Comparison of ENCODE assay signal across 15 cellular contexts in the genomic region with DNA sequence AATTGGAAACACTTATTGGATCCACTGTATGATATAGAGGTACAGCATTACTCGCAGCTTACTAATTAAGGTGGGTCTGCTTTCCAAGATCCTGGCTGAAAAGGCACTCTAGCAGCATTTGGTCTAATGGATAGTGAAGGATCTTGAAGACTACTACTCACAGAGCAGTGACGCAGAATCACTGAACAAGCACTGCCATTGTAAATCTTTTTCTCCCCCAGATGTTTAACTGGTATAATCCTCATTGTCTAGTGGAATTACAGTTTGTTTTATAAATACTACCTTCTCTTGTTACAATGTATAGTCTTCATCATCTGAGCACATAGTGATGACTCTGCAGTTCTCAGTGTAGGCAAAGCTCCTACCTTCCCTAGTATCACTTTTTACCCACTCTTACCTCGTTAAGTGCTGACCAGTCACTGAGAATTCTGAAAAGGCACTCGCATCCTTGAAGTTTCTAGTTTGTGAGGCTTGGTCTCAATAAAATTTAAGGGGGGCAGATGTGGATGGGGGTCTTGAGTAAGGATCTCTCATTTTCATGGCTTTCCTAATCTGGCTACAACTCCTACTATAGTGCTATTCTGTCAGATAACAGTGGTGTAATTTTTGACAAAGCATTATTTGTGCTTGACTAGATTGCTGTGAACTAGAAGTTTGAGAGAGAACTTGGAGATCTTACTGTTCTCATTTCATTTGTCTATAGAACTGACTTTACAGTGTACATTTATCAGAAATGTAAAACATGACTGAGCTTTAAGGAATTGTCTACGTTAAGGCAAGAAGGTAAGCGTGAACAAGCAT. TPM values are rescaled to one million over a fixed set of nuclear protein-coding genes. Genes with fewer than 3 reads are reported as not detected.
DNase-seq lines count a peak whose midpoint lies in the region; ATAC-seq, FAIRE-seq and TF ChIP-seq lines count a peak whose summit lies in the region.
"Had no signal": no experiment of that assay in that cellular context is flagged by ENCODE, and none has a peak within 500 bp of the region (broad histone marks: within the 10 kb centered on the region; RNA-seq: fewer than 3 reads in every experiment).

No MANE protein-coding gene starts in this region.

- H2AFZ ChIP-seq in OCI-LY7 (ENCODE audit: low read length) = no peak overlapping the region
- H2AFZ ChIP-seq in H1 (ENCODE audit: low read length) = no peak overlapping the region

- WGBS in H1 (ENCODE audit: extremely low coverage in 1 of 2, insufficient coverage in 1 of 2, insufficient read length in 1 of 2, insufficient replicate concordance in 2 of 2, low coverage in 1 of 2, low lambda C conversion rate in 2 of 2, missing lambda C conversion rate in 1 of 2), 2 experiments = 86% methylated on average over 6 of the region's 6 CpGs; no CpG with 5 or more reads in 1 of the 2 experiments
- 85 to 91% (median 86%) methylated on average over 6 of the region's 6 CpGs for WGBS in psoas muscle, 3 donors
- WGBS in suprapubic skin = 86% methylated on average over 6 of the region's 6 CpGs
- 93% methylated on average over 6 of the region's 6 CpGs for WGBS in aorta, 2 donors

- no peak for TF ChIP-seq POLR2A in H1 (IDR thresholded peaks at IDR 0.05; ENCODE audit: control extremely low read depth in 1 of 2, low read depth in 2 of 2, low read length in 2 of 2)
- TF ChIP-seq POLR2A in suprapubic skin (IDR thresholded peaks at IDR 0.05) = no peak

- no peak overlapping the region for H3K4ac ChIP-seq in H1 (replicated peaks; ENCODE audit: insufficient read length, low read depth, low read length)

- no peak overlapping the region for H4K91ac ChIP-seq in H1 (replicated peaks; ENCODE audit: insufficient read length, low read length)

- H3K79me1 ChIP-seq in H1 (ENCODE audit: low read depth, low read length) = no peaks in the 10 kb centered on the region; the same call in 1 of the 2 replicates

- H2BK12ac ChIP-seq in H1 (ENCODE audit: low read depth, low read length) = no peak overlapping the region

- no peak overlapping the region for H2BK5ac ChIP-seq in H1 (ENCODE audit: low read depth, low read length)

- no peak for FAIRE-seq in H1 (lab: Jason Lieb, UNC)
- FAIRE-seq: TTC549 had no signal

- no peak overlapping the region for H2BK120ac ChIP-seq in H1 (replicated peaks; ENCODE audit: low read depth, low read length)

- no peaks in the 10 kb centered on the region for H3K23me2 ChIP-seq in H1 (ENCODE audit: low read depth, low read length)

- H4K8ac ChIP-seq in H1 (ENCODE audit: extremely low read depth, insufficient read depth, low read length) = no peak overlapping the region

- H3K4me1 ChIP-seq in HEK293 (ENCODE audit: control insufficient read depth, insufficient read depth, low read length) = peaks cover 15% of the 10 kb centered on the region
- H3K4me1 ChIP-seq in OCI-LY7 (ENCODE audit: insufficient read depth, low read length, poor library complexity, severe bottlenecking) = peaks cover 86% of the 10 kb centered on the region
- H3K4me1 ChIP-seq in H1 (replicated peaks in 1 of 4; ENCODE audit: control insufficient read depth in 3 of 4, insufficient read depth in 4 of 4, low read length in 3 of 4) = peaks cover 0 to 10% (median 7%) of the 10 kb centered on the region in 4 experiments; a peak in 5 of 7 replicates
- peaks cover 65% of the 10 kb centered on the region for H3K4me1 ChIP-seq in psoas muscle
- H3K4me1 ChIP-seq in suprapubic skin = peaks cover 53% of the 10 kb centered on the region
- H3K4me1 ChIP-seq in aorta (ENCODE audit: control insufficient read depth in 1 of 2, insufficient read depth in 2 of 2, low read length in 2 of 2) = peaks cover 5 to 9% of the 10 kb centered on the region in 2 donors

- BruUV-seq in OCI-LY7 (replicated peaks; lab: Mats Ljungman, UMichigan) = no TSS peak

- no peak for DNase-seq in OCI-LY7 (ENCODE audit: low spot score)
- DNase-seq in H1 (ENCODE audit: low read depth in 1 of 2, low spot score in 2 of 2) = no peak
- DNase-seq in psoas muscle = no peak
- no peak for DNase-seq in NCI-H774 (lab: John Stamatoyannopoulos, UW)
- no peak for DNase-seq in suprapubic skin (ENCODE audit: low spot score in 2 of 2)
- no peak for DNase-seq in aorta
- no peak for DNase-seq in AG08395 (ENCODE audit: low spot score)
- DNase-seq: activated CD8-positive, alpha-beta T cell treated with anti-CD3 and anti-CD28 coated beads, Interleukin-2, amount 10 ng/mL, durations not matched to agents 7 days and 5 days; activated naive CD4-positive, alpha-beta T cell treated with anti-CD3 and anti-CD28 coated beads for 36 hours; H7; lower lobe of right lung; NCI-H2029 treated with DMSO at 0.1 percent for 48 hours had no signal

- H2BK15ac ChIP-seq in H1 (ENCODE audit: low read length) = no peak overlapping the region

- ATAC-seq in psoas muscle (no peak), aorta (ENCODE audit: low FRiP score) (no peak)
- ATAC-seq: activated CD8-positive, alpha-beta T cell treated with anti-CD3 and anti-CD28 coated beads, Interleukin-2, amount 10 ng/mL, durations not matched to agents 7 days and 5 days; lower lobe of right lung had no signal

- H3K27me3 ChIP-seq in H1 (replicated peaks in 1 of 4; ENCODE audit: control insufficient read depth in 3 of 4, extremely low read depth in 1 of 4, insufficient read depth in 3 of 4, low read length in 3 of 4) (no peaks in the 10 kb centered on the region), psoas muscle (ENCODE audit: insufficient read depth in 3 of 3, low read length in 2 of 3) (no peaks in the 10 kb centered on the region), suprapubic skin (no peaks in the 10 kb centered on the region), aorta (ENCODE audit: control insufficient read depth in 1 of 2, insufficient read depth in 2 of 2, low read length in 1 of 2) (no peaks in the 10 kb centered on the region)
- H3K27me3 ChIP-seq: esophagus muscularis mucosa had no signal

- POLR2A ChIA-PET in HEK293 (lab: Yijun Ruan, JAX) = no interaction called here
- POLR2A ChIA-PET in OCI-LY7 (lab: Charles Lee) = interaction anchor here (0.8 to 2.1 kb wide), 4 partner anchors 12 to 71 kb away, joined by 3 to 8 read pairs (median 4); partner anchors contain the start of gene LEO1
- POLR2A ChIA-PET in H1 (lab: Charles Lee; ENCODE audit: partially characterized antibody) = no interaction called here

- no peak overlapping the region for H3K56ac ChIP-seq in H1 (replicated peaks; ENCODE audit: insufficient read length, low read depth, low read length)

- no peak for TF ChIP-seq EP300 in H1 (IDR thresholded peaks at IDR 0.05; ENCODE audit: borderline replicate concordance in 1 of 2, low read depth in 2 of 2, low read length in 2 of 2)
- TF ChIP-seq EP300 in suprapubic skin (IDR thresholded peaks at IDR 0.05) = no peak

- H2AK5ac ChIP-seq in H1 (ENCODE audit: low read depth, low read length) = no peak overlapping the region

- H4K5ac ChIP-seq in H1 (ENCODE audit: insufficient read length, low read depth, low read length) = no peak overlapping the region

- H2BK20ac ChIP-seq in H1 (ENCODE audit: low read length) = no peak overlapping the region

- TF ChIP-seq RAD21 in H1 (IDR thresholded peaks at IDR 0.05 in 1 of 2, conservative IDR thresholded peaks at IDR 0.05 in 1 of 2; ENCODE audit: low read depth in 2 of 2, low read length in 2 of 2) = no peak

- no peak overlapping the region for H3K18ac ChIP-seq in H1 (ENCODE audit: extremely low read depth, low read length)

- intact Hi-C loops in OCI-LY7 (cut with micrococcal nuclease; ENCODE audit: unreplicated experiment) = no loop called here
- intact Hi-C loops in psoas muscle (cut with DNase I) = no loop called here
- intact Hi-C loops in aorta (cut with DNase I) = no loop called here

- no peak overlapping the region for H3K14ac ChIP-seq in H1 (ENCODE audit: insufficient read length)

- H3K79me2 ChIP-seq in OCI-LY7 (ENCODE audit: insufficient read depth, low read depth, low read length) (peaks cover 92% of the 10 kb centered on the region), H1 (ENCODE audit: control insufficient read depth in 1 of 2, insufficient read depth in 2 of 2, low read length in 2 of 2) (peaks cover 12 to 95% of the 10 kb centered on the region in 2 experiments)

- H3K9me3 ChIP-seq in HEK293 (ENCODE audit: control insufficient read depth, insufficient read depth, low read depth, low read length) (no peaks in the 10 kb centered on the region), OCI-LY7 (ENCODE audit: low read length) (no peaks in the 10 kb centered on the region), H1 (ENCODE audit: insufficient read depth in 2 of 2, low read depth in 1 of 2, low read length in 1 of 2) (no peaks in the 10 kb centered on the region), psoas muscle (no peaks in the 10 kb centered on the region), suprapubic skin (no peaks in the 10 kb centered on the region), aorta (ENCODE audit: control insufficient read depth, low read length) (no peaks in the 10 kb centered on the region)
- H3K9me3 ChIP-seq: esophagus muscularis mucosa, lower lobe of right lung had no signal

- H3K27ac ChIP-seq in HEK293 (ENCODE audit: extremely low read depth, low read depth, low read length) (no peak overlapping the region), OCI-LY7 (ENCODE audit: low read depth, low read length, poor library complexity, severe bottlenecking) (peak overlapping the region; percentile 11), H1 (ENCODE audit: low read depth, low read length) (no peak overlapping the region), psoas muscle (peak overlapping the region; percentile 17), suprapubic skin (no peak overlapping the region), aorta (ENCODE audit: low read depth in 1 of 2, low read length in 2 of 2) (no peak overlapping the region)
- H3K27ac ChIP-seq: lower lobe of right lung had no signal

- no peak for TF ChIP-seq CTCF in HEK293 (tag by site-specific recombination; IDR thresholded peaks at IDR 0.05)
- no peak for TF ChIP-seq CTCF in OCI-LY7 (conservative IDR thresholded peaks at IDR 0.05; ENCODE audit: low read length)
- no peak for TF ChIP-seq CTCF in H1 (IDR thresholded peaks at IDR 0.05; ENCODE audit: control extremely low read depth in 1 of 3, insufficient read depth in 1 of 3, low read depth in 1 of 3, low read length in 3 of 3)
- no peak for TF ChIP-seq CTCF in psoas muscle (IDR thresholded peaks at IDR 0.05)
- TF ChIP-seq CTCF in suprapubic skin (IDR thresholded peaks at IDR 0.05) = no peak

- CTCF ChIA-PET in HEK293 (lab: Yijun Ruan, JAX) = interaction anchor here (1.0 kb wide), 1 partner anchor 185 kb away, joined by 4 read pairs; no protein-coding TSS in a partner anchor
- CTCF ChIA-PET in OCI-LY7 (lab: Charles Lee; ENCODE audit: unreplicated experiment) = no interaction called here
- CTCF ChIA-PET in H1 (lab: Charles Lee; ENCODE audit: partially characterized antibody) = interaction anchor here (0.6 to 4.7 kb wide), 4 partner anchors 13 to 37 kb away, joined by 3 to 15 read pairs (median 6); no protein-coding TSS in a partner anchor

- H3K36me3 ChIP-seq in HEK293 (ENCODE audit: control insufficient read depth in 2 of 2, insufficient read depth in 1 of 2, low read length in 2 of 2) (no peaks in the 10 kb centered on the region; a peak in 1 of 3 replicates), OCI-LY7 (ENCODE audit: insufficient read depth, low read length) (peaks cover 12% of the 10 kb centered on the region), H1 (ENCODE audit: control insufficient read depth in 2 of 4, insufficient read depth in 4 of 4, low read length in 3 of 4) (peaks cover 0 to 7% (median under 1%) of the 10 kb centered on the region in 4 experiments; a peak in 1 of 8 replicates), psoas muscle (ENCODE audit: insufficient read depth in 1 of 2, low read depth in 1 of 2) (no peaks in the 10 kb centered on the region), suprapubic skin (peaks cover 8% of the 10 kb centered on the region), aorta (ENCODE audit: control insufficient read depth in 1 of 2, insufficient read depth in 2 of 2, low read length in 1 of 2) (no peaks in the 10 kb centered on the region)
- H3K36me3 ChIP-seq: esophagus muscularis mucosa, lower lobe of right lung had no signal

- peaks cover 13% of the 10 kb centered on the region; the same call in 1 of the 2 replicates for H4K20me1 ChIP-seq in OCI-LY7 (ENCODE audit: insufficient read depth, low read length)
- H4K20me1 ChIP-seq in H1 (replicated peaks in 1 of 2; ENCODE audit: control insufficient read depth in 1 of 2, insufficient read depth in 2 of 2, low read length in 2 of 2) = peaks cover 11 to 18% of the 10 kb centered on the region in 2 experiments

- H3K23ac ChIP-seq in H1 (ENCODE audit: insufficient read length) = no peak overlapping the region

- H3K9me2 ChIP-seq in OCI-LY7 (ENCODE audit: insufficient read depth, low read length) = no peaks in the 10 kb centered on the region

- no peak overlapping the region for H3K4me3 ChIP-seq in HEK293 (ENCODE audit: low read depth, low read length)
- no peak overlapping the region for H3K4me3 ChIP-seq in OCI-LY7 (ENCODE audit: low read depth, low read length, poor library complexity, severe bottlenecking)
- H3K4me3 ChIP-seq in H1 (ENCODE audit: extremely low read depth in 1 of 4, insufficient read depth in 2 of 4, low read depth in 3 of 4, low read length in 4 of 4) = no peak overlapping the region
- H3K4me3 ChIP-seq in psoas muscle = no peak overlapping the region
- H3K4me3 ChIP-seq in suprapubic skin = no peak overlapping the region
- H3K4me3 ChIP-seq in aorta (ENCODE audit: low read length in 2 of 2) = no peak overlapping the region
- H3K4me3 ChIP-seq: esophagus muscularis mucosa, lower lobe of right lung had no signal

- H3K9ac ChIP-seq in H1 (replicated peaks in 1 of 4; ENCODE audit: extremely low read depth in 1 of 4, low read depth in 3 of 4, low read length in 3 of 4) = no peak overlapping the region

- peak overlapping the region; percentile 3; the same call in 1 of the 2 replicates for H3K4me2 ChIP-seq in OCI-LY7 (ENCODE audit: low read length)
- no peak overlapping the region for H3K4me2 ChIP-seq in H1 (ENCODE audit: insufficient read depth in 1 of 2, low read depth in 2 of 2, low read length in 2 of 2)

RNA-seq across cellular contexts. Expression of gene MAPK6, which starts 23.2 kb away (rescaled TPM):
- 19.8 and 25.9 TPM in 2 replicates for total RNA-seq in OCI-LY7 (2014; rRNA removed; shearing (Covaris generic))
- 49.7 and 51.1 TPM in 2 replicates for total RNA-seq in OCI-LY7 (2022)
- 108 and 115 TPM in 2 replicates for total RNA-seq in H1 (2021; fragmentation: NEBNext Ultra II Directional; extraction: Animal tissue kit (Norgen Biotek cat#: 25700))
- polyA plus RNA-seq in H1 (2011; rRNA removed) = 15.4 and 22.6 TPM in 2 replicates
- polyA plus RNA-seq in H1 (2011; cell fraction: cytosol; rRNA removed) = 34.2 TPM
- 16.3 TPM for polyA plus RNA-seq in H1 (2011; cell fraction: nucleus; rRNA removed)
- 29.3 to 60.9 TPM (median 37.5 TPM) in 4 replicates for polyA plus RNA-seq in H1 (2012, experiment 1 of 2)
- 3.8 TPM for polyA plus RNA-seq in H1 (2012, experiment 2 of 2)
- 51.0 TPM for polyA plus RNA-seq in H1 (2013, experiment 1 of 2)
- 51.3 TPM for polyA plus RNA-seq in H1 (2013, experiment 2 of 2)
- 74.0 and 90.1 TPM in 2 replicates for polyA minus RNA-seq in H1 (2011; rRNA and poly(A)+ RNA removed)
- 53.2 TPM for polyA minus RNA-seq in H1 (2011; cell fraction: cytosol; rRNA and poly(A)+ RNA removed)
- polyA minus RNA-seq in H1 (2011; cell fraction: nucleus; rRNA and poly(A)+ RNA removed) = 46.9 TPM
- 10 to 100 TPM; 29.4 to 58.5 (median 47.7) TPM for total RNA-seq in psoas muscle
- polyA plus RNA-seq in psoas muscle = 10 to 100 TPM; 21.1 to 62.7 (median 48.5) TPM
- total RNA-seq in suprapubic skin = 10 to 100 TPM; 50.0 to 87.1 (median 69.2) TPM
- total RNA-seq in aorta = 10 to 100 TPM; 23.4 to 27.1 TPM
- polyA plus RNA-seq in aorta = 10 to 100 TPM in 1 of 2 donors, 1 to 10 TPM in 1; 5.6 to 10.4 TPM

Comparison
In these comparisons a context has a peak if more than half of its experiments do, and no peak if none do; other contexts are left out.
1. H3K27ac ChIP-seq: peak in OCI-LY7 (single experiment) and psoas muscle (single experiment); none in HEK293 (single experiment), H1 (single experiment), suprapubic skin (single experiment) and aorta (0 of 2).